In the genomic region with DNA sequence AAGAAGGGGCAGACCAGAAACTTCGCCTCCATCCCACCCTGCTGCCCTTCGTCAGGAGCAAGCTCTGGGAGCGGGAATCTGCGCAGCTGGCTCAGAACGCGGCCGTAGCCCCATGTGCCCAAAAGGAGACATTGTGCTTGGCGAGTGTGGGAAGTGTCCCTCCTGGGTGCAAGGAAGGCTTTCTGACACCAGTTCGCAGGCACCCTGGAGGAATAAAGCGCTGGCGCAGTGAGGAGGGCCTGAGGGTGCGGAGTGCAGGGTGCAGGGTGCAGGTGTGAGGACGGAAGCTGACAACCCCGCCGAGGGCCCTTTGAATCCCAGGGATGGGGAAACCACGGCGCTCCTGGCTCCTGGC, we compare ENCODE assay signal across 15 cellular contexts. TPM values are rescaled to one million over a fixed set of nuclear protein-coding genes. Genes with fewer than 3 reads are reported as not detected.
DNase-seq lines count a peak whose midpoint lies in the region; ATAC-seq and TF ChIP-seq lines count a peak whose summit lies in the region.
"Had no signal": no experiment of that assay in that cellular context is flagged by ENCODE, and none has a peak within 500 bp of the region (broad histone marks: within the 10 kb centered on the region; RNA-seq: fewer than 3 reads in every experiment).

No MANE protein-coding gene starts in this region.

- H3K27me3 ChIP-seq in BLaER1 treated with 17β-estradiol and CSF1 and Interleukin-3, amounts not matched to agents 10 nM and 100 nM: peaks cover 56 to 87% (median 79%) of the 10 kb centered on the region in 11 experiments
- H3K27me3 ChIP-seq in HUES48 (ENCODE audit: control insufficient read depth, insufficient read depth, low read length): peaks cover 67% of the 10 kb centered on the region

- H3K4me3 Mint-ChIP-seq in chondrocyte (ENCODE audit: unreplicated experiment) (peak overlapping the region; percentile 44), neural crest cell (peak overlapping the region; percentile 85)
- H3K4me3 Mint-ChIP-seq: CD4-positive, CD25-positive, alpha-beta regulatory T cell had no signal

- peaks cover 11% of the 10 kb centered on the region for H3K4me1 Mint-ChIP-seq in chondrocyte (ENCODE audit: low read depth)
- H3K4me1 Mint-ChIP-seq in neural crest cell: peaks cover 31% of the 10 kb centered on the region

- peaks cover 0 to 67% (median 20%) of the 10 kb centered on the region in 11 experiments; a peak in 15 of 22 replicates for H4K20me1 ChIP-seq in BLaER1 treated with 17β-estradiol and CSF1 and Interleukin-3, amounts not matched to agents 10 nM and 100 nM

- no peaks in the 10 kb centered on the region for H3K9me3 ChIP-seq in BLaER1 treated with 17β-estradiol and CSF1 and Interleukin-3, amounts not matched to agents 10 nM and 100 nM (replicated peaks in 1 of 11)
- no peaks in the 10 kb centered on the region for H3K9me3 ChIP-seq in HUES48 (ENCODE audit: control insufficient read depth, insufficient read depth, low read length)
- H3K9me3 ChIP-seq: suprapubic skin had no signal

- H3K36me3 Mint-ChIP-seq in chondrocyte (ENCODE audit: low read depth) (no peaks in the 10 kb centered on the region), neural crest cell (ENCODE audit: low read depth) (no peaks in the 10 kb centered on the region)
- H3K36me3 Mint-ChIP-seq: CD4-positive, CD25-positive, alpha-beta regulatory T cell had no signal

- peak overlapping the region; percentile 36 to 65 (median 54); a peak in 17 of 20 replicates for H3K4me3 ChIP-seq in BLaER1 treated with 17β-estradiol and CSF1 and Interleukin-3, amounts not matched to agents 10 nM and 100 nM
- peak overlapping the region; percentile 70 for H3K4me3 ChIP-seq in HUES48 (ENCODE audit: low read depth, low read length)
- H3K4me3 ChIP-seq: K562 had no signal

- H3K9me3 Mint-ChIP-seq in chondrocyte (ENCODE audit: low read depth) (no peaks in the 10 kb centered on the region), neural crest cell (no peaks in the 10 kb centered on the region)
- H3K9me3 Mint-ChIP-seq: CD4-positive, CD25-positive, alpha-beta regulatory T cell had no signal

- ATAC-seq in left colon (no peak), HG02852 (IDR thresholded peaks at IDR 0.05; ENCODE audit: unreplicated experiment) (no peak)
- ATAC-seq: K562 had no signal

- TF ChIP-seq CTCF in chondrocyte (IDR thresholded peaks at IDR 0.05) (no peak), neural crest cell (conservative IDR thresholded peaks at IDR 0.05) (no peak)

- no peak overlapping the region for H3K9ac ChIP-seq in BLaER1 treated with 17β-estradiol and CSF1 and Interleukin-3, amounts not matched to agents 10 nM and 100 nM
- no peak overlapping the region for H3K9ac ChIP-seq in HUES48 (ENCODE audit: low read depth, low read length)

- intact Hi-C loops in left colon (cut with DNase I, micrococcal nuclease): no loop called here

- H3K27ac ChIP-seq in BLaER1 treated with 17β-estradiol and CSF1 and Interleukin-3, amounts not matched to agents 10 nM and 100 nM: no peak overlapping the region
- H3K27ac ChIP-seq in HUES48 (ENCODE audit: low read depth, low read length): no peak overlapping the region
- H3K27ac ChIP-seq: suprapubic skin had no signal

- no peak overlapping the region for H3K27ac Mint-ChIP-seq in chondrocyte (ENCODE audit: unreplicated experiment)
- H3K27ac Mint-ChIP-seq in neural crest cell (ENCODE audit: unreplicated experiment): no peak overlapping the region

- peaks cover 7 to 31% (median 25%) of the 10 kb centered on the region in 10 experiments; a peak in 19 of 20 replicates for H3K4me1 ChIP-seq in BLaER1 treated with 17β-estradiol and CSF1 and Interleukin-3, amounts not matched to agents 10 nM and 100 nM
- H3K4me1 ChIP-seq in HUES48 (ENCODE audit: control insufficient read depth, insufficient read depth, low read length): peaks cover 10% of the 10 kb centered on the region

- no peaks in the 10 kb centered on the region for H3K36me3 ChIP-seq in BLaER1 treated with 17β-estradiol and CSF1 and Interleukin-3, amounts not matched to agents 10 nM and 100 nM
- no peaks in the 10 kb centered on the region for H3K36me3 ChIP-seq in HUES48 (ENCODE audit: control insufficient read depth, insufficient read depth, low read length)
- H3K36me3 ChIP-seq: suprapubic skin had no signal

- peak; percentile 49 for DNase-seq in chondrocyte (ENCODE audit: low spot score)
- DNase-seq in neural crest cell (ENCODE audit: low read depth, low spot score): no peak
- no peak for DNase-seq in left colon
- no peak for DNase-seq in ecto neural progenitor cell (ENCODE audit: low spot score)
- no peak for DNase-seq in activated effector memory CD4-positive, alpha-beta T cell treated with anti-CD3 and anti-CD28 coated beads, Interleukin-2, amount 50 U/mL, for 16 hours
- DNase-seq: activated naive CD4-positive, alpha-beta T cell treated with anti-CD3 and anti-CD28 coated beads, Interleukin-2, amount 50 U/mL, for 16 hours; CD4-positive, CD25-positive, alpha-beta regulatory T cell; GF-D8; OCI-M1; SW 1271 had no signal

- H3K27me3 Mint-ChIP-seq in chondrocyte (ENCODE audit: low read depth) (peaks cover 64% of the 10 kb centered on the region), neural crest cell (ENCODE audit: low read depth) (peaks cover 80% of the 10 kb centered on the region)

- H3K4me2 ChIP-seq in BLaER1 treated with 17β-estradiol and CSF1 and Interleukin-3, amounts not matched to agents 10 nM and 100 nM: peak overlapping the region; percentile 79 to 93 (median 87)

RNA-seq across cellular contexts. Expression of gene SLIT1, which starts 0.8 kb away (rescaled TPM):
- total RNA-seq in chondrocyte (0.17 TPM in 1 of 3 replicates, not detected in the others), neural crest cell (9.7 and 10.6 TPM in 2 replicates), left colon (under 1 TPM; 0.06 to 0.25 TPM)
